Comparison of ENCODE assay signal across 8 cellular contexts in the genomic region with DNA sequence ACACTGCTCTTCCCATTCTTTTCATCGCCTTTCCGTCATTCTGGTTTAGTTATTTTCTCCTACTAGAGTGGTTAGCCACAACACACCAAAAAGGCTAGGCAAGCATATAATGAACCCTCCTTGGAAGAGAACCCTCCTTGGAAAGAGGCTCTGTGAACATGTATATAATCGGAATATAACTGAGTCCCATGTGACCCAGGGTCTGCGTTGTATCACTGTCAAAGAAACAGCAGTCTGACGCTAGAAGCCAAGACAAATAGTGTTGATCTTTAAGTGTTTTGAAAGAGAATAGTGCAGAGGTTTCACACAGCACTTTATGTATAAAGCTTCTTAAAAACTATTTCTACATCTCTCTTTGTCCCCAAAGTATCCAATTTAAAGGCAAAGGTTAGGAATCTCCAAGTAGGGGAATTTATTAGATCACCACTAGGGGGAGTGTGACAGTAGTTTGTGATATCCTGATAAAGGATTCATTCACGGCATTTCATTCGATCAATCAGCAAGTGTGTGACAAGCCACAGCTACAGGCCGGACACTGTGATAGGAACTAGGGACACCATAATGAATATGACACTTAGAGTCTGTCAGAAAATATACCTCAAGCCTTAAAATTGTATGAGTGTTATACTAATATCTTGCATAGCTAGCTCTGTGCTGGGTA.
DNase-seq lines count a peak whose midpoint lies in the region; ATAC-seq, FAIRE-seq and TF ChIP-seq lines count a peak whose summit lies in the region.

No MANE protein-coding gene starts in this region.

- H3K4me3 ChIP-seq in GM23248: no peak overlapping the region
- H3K4me3 ChIP-seq in astrocyte of the cerebellum (ENCODE audit: low read depth, low read length): no peak overlapping the region

- H4K20me1 ChIP-seq in GM23248 (ENCODE audit: insufficient read depth): no peaks in the 10 kb centered on the region

- 61 to 63% methylated on average over 8 of the region's 8 CpGs for WGBS in GM23248 (ENCODE audit: low coverage in 1 of 2, low lambda C conversion rate in 2 of 2, missing lambda C conversion rate in 2 of 2), 2 experiments

- peak; percentile 55 for TF ChIP-seq CTCF in astrocyte of the cerebellum (IDR thresholded peaks at IDR 0.05; ENCODE audit: low read depth, low read length, missing control alignments)

- no peak overlapping the region for H3K27ac ChIP-seq in GM23248

- H2AFZ ChIP-seq in GM23248: peak overlapping the region; percentile 66

- H3K27me3 ChIP-seq in GM23248 (replicated peaks; ENCODE audit: insufficient read depth): no peaks in the 10 kb centered on the region

- no peaks in the 10 kb centered on the region for H3K9me3 ChIP-seq in GM23248 (ENCODE audit: low read depth)

- no peak for ATAC-seq in HG02970 (IDR thresholded peaks at IDR 0.05; ENCODE audit: low FRiP score, unreplicated experiment)

- no peaks in the 10 kb centered on the region for H3K36me3 ChIP-seq in GM23248 (ENCODE audit: low read depth)

- no peak overlapping the region for H3K9ac ChIP-seq in GM23248

- DNase-seq in GM23248: peak; percentile 67
- peak; percentile 38 for DNase-seq in NCI-H1694 (lab: John Stamatoyannopoulos, UW)
- peak; percentile 24 for DNase-seq in astrocyte of the cerebellum (ENCODE audit: low read depth)
- peak; percentile 32 for DNase-seq in urothelium cell line (ENCODE audit: low spot score)
- DNase-seq in GDM1 (lab: John Stamatoyannopoulos, UW): no peak

- H3K4me1 ChIP-seq in GM23248 (ENCODE audit: insufficient read depth): no peaks in the 10 kb centered on the region

- in situ Hi-C loops in GM23248 (cut with MboI) (no loop called here), astrocyte of the cerebellum (cut with HindIII; ENCODE audit: low sequenced_read_pairs) (loop anchor here (25.0 kb wide), 1 partner anchor 1121 kb away; a partner anchor contains a TSS)

- H3K79me2 ChIP-seq in GM23248 (ENCODE audit: insufficient read depth): no peaks in the 10 kb centered on the region

- H3F3A ChIP-seq in GM23248 (ENCODE audit: insufficient read depth): no peaks in the 10 kb centered on the region

- peak overlapping the region; percentile 33 for H3K4me2 ChIP-seq in GM23248 (ENCODE audit: unreplicated experiment)

- no peaks in the 10 kb centered on the region for H3K9me2 ChIP-seq in GM23248 (ENCODE audit: insufficient read depth)

- FAIRE-seq in G401.6 (lab: Jason Lieb, UNC) (peak; percentile 34), islet of Langerhans (lab: Jason Lieb, UNC) (peak; percentile 49), urothelium cell line (lab: Jason Lieb, UNC) (no peak)
